27 cellular contexts compared by ENCODE assay signal in genomic region chr14:41739203-41739602, GRCh38.
"Had no signal": no experiment of that assay in that cellular context is flagged by ENCODE, and none has a peak within 500 bp of the region (broad histone marks: within the 10 kb centered on the region; RNA-seq: fewer than 3 reads in every experiment).

No MANE protein-coding gene starts in this region.

- H3K27me3 Mint-ChIP-seq: dendritic cell treated with granulocyte-macrophage colony-stimulating factor and Interleukin-4, amounts not matched to agents 40 ng/mL and 50 ng/mL, for 4 days had no signal

- DNase-seq: colonic mucosa; cortex of kidney; dermis blood vessel endothelial cell; dorsolateral prefrontal cortex; effector CD4-positive, alpha-beta T cell; effector CD8-positive, alpha-beta T cell; effector memory CD4-positive, alpha-beta T cell; effector memory CD8-positive, alpha-beta T cell; endodermal cell; erythroblast; esophagus squamous epithelium; foreskin fibroblast; foreskin keratinocyte; foreskin melanocyte; gastrocnemius medialis; glutamatergic neuron; head of caudate nucleus; heart left ventricle; heart right ventricle had no signal

- H3K4me3 ChIP-seq: colonic mucosa, coronary artery, dorsolateral prefrontal cortex, esophagus muscularis mucosa, esophagus squamous epithelium, gastrocnemius medialis, gastroesophageal sphincter, heart left ventricle, heart right ventricle had no signal

- H3K4me1 Mint-ChIP-seq: endodermal cell had no signal

- H3K36me3 ChIP-seq: colonic mucosa, esophagus muscularis mucosa, esophagus squamous epithelium, gastrocnemius medialis, gastroesophageal sphincter, heart left ventricle, heart right ventricle had no signal

- H3K9me3 Mint-ChIP-seq: effector memory CD8-positive, alpha-beta T cell had no signal

- ATAC-seq: effector memory CD8-positive, alpha-beta T cell; esophagus mucosa; foreskin keratinocyte; gastrocnemius medialis; gastroesophageal sphincter; heart left ventricle; heart right ventricle had no signal

- H3K27me3 ChIP-seq: colonic mucosa, dorsolateral prefrontal cortex, esophagus muscularis mucosa, esophagus squamous epithelium, foreskin keratinocyte, gastrocnemius medialis, gastroesophageal sphincter, heart left ventricle, heart right ventricle had no signal

- H3K9me3 ChIP-seq: colonic mucosa, esophagus muscularis mucosa, esophagus squamous epithelium, gastrocnemius medialis, gastroesophageal sphincter had no signal

- H3K4me1 ChIP-seq: colonic mucosa, esophagus muscularis mucosa, esophagus squamous epithelium, foreskin keratinocyte, gastrocnemius medialis, gastroesophageal sphincter, heart left ventricle, heart right ventricle had no signal

- H3K4me3 Mint-ChIP-seq: dendritic cell treated with granulocyte-macrophage colony-stimulating factor and Interleukin-4, amounts not matched to agents 40 ng/mL and 50 ng/mL, for 4 days; effector memory CD8-positive, alpha-beta T cell; endodermal cell had no signal

- H3K27ac Mint-ChIP-seq: dendritic cell treated with granulocyte-macrophage colony-stimulating factor and Interleukin-4, amounts not matched to agents 40 ng/mL and 50 ng/mL, for 4 days; effector memory CD8-positive, alpha-beta T cell; endodermal cell had no signal

- H3K27ac ChIP-seq: colonic mucosa, coronary artery, dorsolateral prefrontal cortex, epithelial cell of prostate, esophagus muscularis mucosa, esophagus squamous epithelium, foreskin keratinocyte, gastrocnemius medialis, gastroesophageal sphincter, heart left ventricle, heart right ventricle had no signal

- FAIRE-seq: colon, endothelial cell of umbilical vein had no signal
